Comparison of ENCODE assay signal across 16 cellular contexts in genomic region chr1:64061430-64062104, GRCh38.
DNase-seq lines count a peak whose midpoint lies in the region; ATAC-seq and TF ChIP-seq lines count a peak whose summit lies in the region.
"Had no signal": no experiment of that assay in that cellular context is flagged by ENCODE, and none has a peak within 500 bp of the region (broad histone marks: within the 10 kb centered on the region; RNA-seq: fewer than 3 reads in every experiment).

No MANE protein-coding gene starts in this region.

- H3K27me3 ChIP-seq in H7 (ENCODE audit: control insufficient read depth, insufficient read depth, low read length), result no peaks in the 10 kb centered on the region; the same call in 1 of the 2 replicates
- no peaks in the 10 kb centered on the region for H3K27me3 ChIP-seq in foreskin keratinocyte
- H3K27me3 ChIP-seq in osteoblast (ENCODE audit: insufficient read depth, low read length), result no peaks in the 10 kb centered on the region
- no peaks in the 10 kb centered on the region for H3K27me3 ChIP-seq in right cardiac atrium (ENCODE audit: control insufficient read depth, insufficient read depth)

- H3K9me3 ChIP-seq in osteoblast (ENCODE audit: low read depth, low read length) (no peaks in the 10 kb centered on the region), right cardiac atrium (ENCODE audit: control insufficient read depth, low read length) (no peaks in the 10 kb centered on the region)

- intact Hi-C loops in right cardiac atrium (cut with DNase I), result no loop called here

- DNase-seq in H7 (peak; percentile 53), foreskin keratinocyte (no peak), osteoblast (ENCODE audit: insufficient read length, low spot score, missing footprints) (no peak), NCI-H2107 treated with DMSO at 0.1 percent for 48 hours (lab: John Stamatoyannopoulos, UW; ENCODE audit: unreplicated experiment) (no peak), right cardiac atrium (no peak)
- DNase-seq: HCEC 1CT, KBM-7, NCI-H1048, NCI-H146, NCI-H2081 treated with DMSO at 0.1 percent for 48 hours, NCI-H2227 treated with DMSO at 0.1 percent for 48 hours, NCI-H524 treated with DMSO at 0.1 percent for 48 hours, SK-N-SH had no signal

- 90% methylated on average over 2 of the region's 2 CpGs for WGBS in right cardiac atrium

- H3K4me2 ChIP-seq in osteoblast (ENCODE audit: insufficient read depth, low read length), result no peak overlapping the region
- H3K4me2 ChIP-seq: SK-N-SH had no signal

- no peak overlapping the region for H3K4me3 ChIP-seq in H7 (ENCODE audit: insufficient read depth, low read depth, low read length)
- no peak overlapping the region for H3K4me3 ChIP-seq in osteoblast (ENCODE audit: insufficient read depth, low read length)
- H3K4me3 ChIP-seq in right cardiac atrium (ENCODE audit: low read length), result no peak overlapping the region

- H4K20me1 ChIP-seq in osteoblast (ENCODE audit: insufficient read depth, low read length), result no peaks in the 10 kb centered on the region

- ATAC-seq in foreskin keratinocyte, result no peak
- ATAC-seq in HG03457 (IDR thresholded peaks at IDR 0.05; ENCODE audit: unreplicated experiment), result no peak
- no peak for ATAC-seq in right cardiac atrium

- H3K79me2 ChIP-seq in osteoblast (ENCODE audit: insufficient read depth, low read length), result no peaks in the 10 kb centered on the region

- H3K36me3 ChIP-seq in H7 (replicated peaks; ENCODE audit: control insufficient read depth, insufficient read depth, low read length) (no peaks in the 10 kb centered on the region), osteoblast (ENCODE audit: insufficient read depth, low read length) (peaks cover 3% of the 10 kb centered on the region)

- TF ChIP-seq CTCF in VCaP (conservative IDR thresholded peaks at IDR 0.05) (no peak), foreskin keratinocyte (conservative IDR thresholded peaks at IDR 0.05) (no peak), osteoblast (IDR thresholded peaks at IDR 0.05; ENCODE audit: extremely low read depth, low read depth, low read length) (no peak)

- H3K4me1 ChIP-seq in foreskin keratinocyte (peaks cover 32% of the 10 kb centered on the region), osteoblast (ENCODE audit: insufficient read depth, low read length) (peaks cover 27% of the 10 kb centered on the region), right cardiac atrium (ENCODE audit: control insufficient read depth, insufficient read depth, low read length) (peaks cover 2% of the 10 kb centered on the region)

- H2AFZ ChIP-seq in osteoblast (ENCODE audit: low read length), result no peak overlapping the region

- H3K27ac ChIP-seq in VCaP (peak overlapping the region; percentile 34), foreskin keratinocyte (peak overlapping the region; percentile 71), osteoblast (ENCODE audit: low read depth, low read length) (peak overlapping the region; percentile 17), right cardiac atrium (ENCODE audit: low read length) (no peak overlapping the region)
- H3K27ac ChIP-seq: C4-2B had no signal
